In the genomic region with DNA sequence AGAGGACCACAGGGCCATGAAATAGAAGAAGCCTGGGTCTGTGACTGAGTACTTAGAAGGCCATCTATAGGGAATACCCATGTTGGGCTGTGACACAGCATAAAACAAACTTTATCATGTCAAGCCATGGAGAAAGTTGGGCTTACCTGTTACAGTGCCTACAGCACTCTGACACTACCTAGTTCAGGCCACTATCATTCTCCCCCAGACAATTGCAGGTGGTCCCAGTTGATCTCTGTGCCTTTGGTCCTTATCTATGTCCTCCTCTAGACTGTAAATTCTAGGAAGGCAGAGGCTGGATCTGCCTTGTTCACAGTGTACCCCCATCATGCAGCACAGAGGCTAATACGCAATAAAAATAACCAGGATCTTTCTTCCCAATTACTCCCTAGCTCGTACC, we compare ENCODE assay signal across 34 cellular contexts.
"Had no signal": no experiment of that assay in that cellular context is flagged by ENCODE, and none has a peak within 500 bp of the region (broad histone marks: within the 10 kb centered on the region; RNA-seq: fewer than 3 reads in every experiment).

No MANE protein-coding gene starts in this region.

- H3K9me3 ChIP-seq: MG63 had no signal

- DNase-seq: Karpas-422, Kasumi-1, MG63, MM.1S, MV-4-11, NCI-H1048, NCI-H1092, NCI-H1092 treated with DMSO at 0.1 percent for 48 hours, NCI-H1105, NCI-H1105 treated with DMSO at 0.1 percent for 48 hours, NCI-H1417, NCI-H1417 treated with DMSO at 0.1 percent for 48 hours, NCI-H1436, NCI-H1436 treated with DMSO at 0.1 percent for 48 hours, NCI-H146, NCI-H1694, NCI-H1694 treated with DMSO at 0.1 percent for 48 hours, NCI-H187, NCI-H187 treated with DMSO at 0.1 percent for 48 hours, NCI-H1930, NCI-H2029, NCI-H2029 treated with DMSO at 0.1 percent for 48 hours, NCI-H2081, NCI-H2081 treated with DMSO at 0.1 percent for 48 hours, NCI-H2107, NCI-H2171, NCI-H2171 treated with DMSO at 0.1 percent for 48 hours, NCI-H2227 treated with DMSO at 0.1 percent for 48 hours, NCI-H226, NCI-H345, NCI-H446, NCI-H446 treated with DMSO at 0.1 percent for 48 hours, NCI-H510A, NCI-H510A treated with DMSO at 0.1 percent for 48 hours had no signal

- H3K27me3 ChIP-seq: MG63 had no signal

- H3K4me3 ChIP-seq: MG63 had no signal

- H3K36me3 ChIP-seq: MG63 had no signal
